Comparison of ENCODE assay signal across 1 cellular context in genomic region chr12:56636675-56637540, GRCh38.
A peak's percentile ranks its signal among the peaks of the same experiment; 100 is the strongest.
TF ChIP-seq lines count a peak whose summit lies in the region.

No MANE protein-coding gene starts in this region.

TF ChIP-seq in HepG2, 621 proteins besides CTCF, POLR2A, EP300 and RAD21 (continued from another document):
- TF ChIP-seq ZBTB40 (IDR thresholded peaks at IDR 0.05) (no peak), ZBTB40 (CRISPR knock-in tag; IDR thresholded peaks at IDR 0.05) (peak; percentile 30; the same call in 1 of the 2 replicates), SNAPC5 (CRISPR knock-in tag; IDR thresholded peaks at IDR 0.05; ENCODE audit: borderline replicate concordance) (no peak), GPBP1L1 (CRISPR knock-in tag; IDR thresholded peaks at IDR 0.05) (no peak), ZNF407 (CRISPR knock-in tag; IDR thresholded peaks at IDR 0.05; ENCODE audit: not compliant biosample characterization) (no peak), MYPOP (CRISPR knock-in tag; IDR thresholded peaks at IDR 0.05) (no peak), ZNF143 (CRISPR knock-in tag; IDR thresholded peaks at IDR 0.05) (no peak)
TF ChIP-seq in HepG2: peak in this region for 184.
